In genomic region chr1:33064284-33064683, GRCh38 we compare ENCODE assay signal across 7 cellular contexts. TPM values are rescaled to one million over a fixed set of nuclear protein-coding genes. Genes with fewer than 3 reads are reported as not detected.
DNase-seq lines count a peak whose midpoint lies in the region; ATAC-seq, FAIRE-seq and TF ChIP-seq lines count a peak whose summit lies in the region.
"Not testable (repeated sequence)": the region's sequence is repeated elsewhere in the genome, so short reads cannot be mapped to it uniquely, and the experiment has no call there.

No MANE protein-coding gene starts in this region.

- CTCF ChIA-PET in K562 (lab: Yijun Ruan, JAX; ENCODE audit: low intra/inter-chr PET ratio), result not testable (repeated sequence)

- H3K9me1 ChIP-seq in K562 (ENCODE audit: control insufficient read depth, insufficient read depth, low read length), result not testable (repeated sequence)

- not testable (repeated sequence) for H3K79me2 ChIP-seq in GM23338 (replicated peaks; ENCODE audit: insufficient read depth); K562 (ENCODE audit: control insufficient read depth, insufficient read depth, low read length); mesendoderm (ENCODE audit: control insufficient read depth, insufficient read depth, low read length)

- not testable (repeated sequence) for H4K5ac ChIP-seq in mesendoderm (ENCODE audit: low read length)

- H3K9me3 ChIP-seq in K562 (replicated peaks; ENCODE audit: control insufficient read depth, insufficient read depth, low read depth, low read length), result 0 out of 2 replicates have a peak, but pooled peaks cover 13% of the 10 kb centered on the region

- not testable (repeated sequence) for H4K20me1 ChIP-seq in GM23338 (replicated peaks; ENCODE audit: insufficient read depth); K562 (replicated peaks; ENCODE audit: control insufficient read depth, insufficient read depth, low read length)

- BruUV-seq in K562 (replicated peaks; lab: Mats Ljungman, UMichigan), result not testable (repeated sequence)

- not testable (repeated sequence) for TF ChIP-seq POLR2A in K562 (conservative IDR thresholded peaks at IDR 0.05)

- POLR2A ChIA-PET in K562 (lab: Yijun Ruan, JAX), result interaction anchor here (0.6 kb wide), 1 partner anchor 1796 kb away, joined by 3 read pairs; the partner anchor contains the start of gene SMIM12

- not testable (repeated sequence) for TF ChIP-seq RAD21 in K562 (CRISPR knock-in tag; conservative IDR thresholded peaks at IDR 0.05 in 1 of 2, IDR thresholded peaks at IDR 0.05 in 1 of 2)

- H3K4me3 ChIP-seq in GM23338; K562; mesendoderm (ENCODE audit: low read length): not testable (repeated sequence)

- H3K36me3 ChIP-seq in GM23338 (ENCODE audit: insufficient read depth); K562 (ENCODE audit: control insufficient read depth, insufficient read depth, low read length); mesendoderm (ENCODE audit: control insufficient read depth, insufficient read depth, low read length): not testable (repeated sequence)

- peak; percentile 29 for DNase-seq in Caki2 (ENCODE audit: low read depth)
- peak; percentile 32 for DNase-seq in GM23338 (ENCODE audit: low spot score)
- peak; percentile 19 for DNase-seq in NCI-H2227 (lab: John Stamatoyannopoulos, UW; ENCODE audit: unreplicated experiment)
- peak; percentile 25 for DNase-seq in activated CD4-positive, alpha-beta T cell treated with anti-CD3 and anti-CD28 coated beads for 48 hours
- peak in 1 of 4 experiments; percentile 27 for DNase-seq in K562 (ENCODE audit: extremely low read depth in 1 of 4, low spot score in 3 of 4)
- DNase-seq in glutamatergic neuron, result peak; percentile 58
- DNase-seq in mesendoderm, result peak; percentile 26

- H3K4me1 Mint-ChIP-seq in GM23338; glutamatergic neuron (ENCODE audit: low read depth, unreplicated experiment): not testable (repeated sequence)

- H3K9me3 Mint-ChIP-seq in GM23338, result peaks cover 57% of the 10 kb centered on the region
- peaks cover 21% of the 10 kb centered on the region for H3K9me3 Mint-ChIP-seq in glutamatergic neuron (ENCODE audit: unreplicated experiment)

- intact Hi-C loops in K562 (cut with micrococcal nuclease), result not testable (repeated sequence)

- not testable (repeated sequence) for H2AK5ac ChIP-seq in mesendoderm (ENCODE audit: low read length)

- H3K56ac ChIP-seq in mesendoderm (ENCODE audit: low read length), result not testable (repeated sequence)

- not testable (repeated sequence) for H3K27me3 Mint-ChIP-seq in GM23338 (ENCODE audit: insufficient read depth, low read depth, poor library complexity); glutamatergic neuron (ENCODE audit: unreplicated experiment)

- not testable (repeated sequence) for H3K4ac ChIP-seq in mesendoderm (ENCODE audit: low read depth, low read length)

- not testable (repeated sequence) for ATAC-seq in GM23338, K562

- H3K23ac ChIP-seq in mesendoderm (ENCODE audit: low read length), result not testable (repeated sequence)

- H3K4me3 Mint-ChIP-seq in GM23338; glutamatergic neuron (ENCODE audit: unreplicated experiment): not testable (repeated sequence)

- not testable (repeated sequence) for H2BK120ac ChIP-seq in mesendoderm (ENCODE audit: low read depth, low read length)

- not testable (repeated sequence) for H3K4me2 ChIP-seq in GM23338; K562 (ENCODE audit: insufficient read depth, low read length); mesendoderm (ENCODE audit: low read length)

- not testable (repeated sequence) for H3K79me1 ChIP-seq in mesendoderm (ENCODE audit: low read length)

- not testable (repeated sequence) for H4K8ac ChIP-seq in mesendoderm (ENCODE audit: low read depth, low read length)

- H3K27ac Mint-ChIP-seq in GM23338; glutamatergic neuron (ENCODE audit: unreplicated experiment): not testable (repeated sequence)

- FAIRE-seq in K562 (lab: Jason Lieb, UNC), result not testable (repeated sequence)

- H2AFZ ChIP-seq in GM23338; K562 (ENCODE audit: low read depth, low read length): not testable (repeated sequence)

- not testable (repeated sequence) for H3K27ac ChIP-seq in GM23338 (ENCODE audit: low read depth); K562 (ENCODE audit: extremely low read depth, low read depth, low read length); mesendoderm (ENCODE audit: low read depth, low read length)

- H3K27me3 ChIP-seq in GM23338 (ENCODE audit: insufficient read depth); K562 (ENCODE audit: control insufficient read depth in 2 of 2, insufficient read depth in 2 of 2, low read length in 2 of 2); mesendoderm (ENCODE audit: insufficient read depth, low read length, poor library complexity): not testable (repeated sequence)

- not testable (repeated sequence) for H3K4me1 ChIP-seq in GM23338 (ENCODE audit: insufficient read depth); K562 (replicated peaks in 1 of 2; ENCODE audit: control insufficient read depth in 2 of 2, insufficient read depth in 2 of 2, low read length in 2 of 2); mesendoderm (ENCODE audit: control insufficient read depth, low read depth, low read length)

- H2BK15ac ChIP-seq in mesendoderm (replicated peaks; ENCODE audit: low read depth), result not testable (repeated sequence)

- not testable (repeated sequence) for H3K18ac ChIP-seq in mesendoderm (ENCODE audit: low read length)

- in situ Hi-C loops in Caki2 (cut with HindIII; ENCODE audit: low pct_unique_long_range_greater_than_20kb, low sequenced_read_pairs); K562 (cut with MboI): not testable (repeated sequence)

- H3F3A ChIP-seq in GM23338 (replicated peaks; ENCODE audit: low read depth), result not testable (repeated sequence)

- H2BK5ac ChIP-seq in mesendoderm (ENCODE audit: low read length), result not testable (repeated sequence)

- not testable (repeated sequence) for H3K9ac ChIP-seq in K562 (ENCODE audit: insufficient read depth in 1 of 2, low read depth in 2 of 2, low read length in 2 of 2); mesendoderm (ENCODE audit: low read length)

- not testable (repeated sequence) for H3K9me2 ChIP-seq in GM23338 (ENCODE audit: insufficient read depth)

- TF ChIP-seq CTCF in GM23338 (conservative IDR thresholded peaks at IDR 0.05; ENCODE audit: low read depth in 2 of 2); K562 (IDR thresholded peaks at IDR 0.05 in 2 of 3, conservative IDR thresholded peaks at IDR 0.05 in 1 of 3; ENCODE audit: insufficient read depth in 2 of 3, low read depth in 1 of 3, low read length in 3 of 3); glutamatergic neuron (IDR thresholded peaks at IDR 0.05; ENCODE audit: partially characterized antibody, unreplicated experiment): not testable (repeated sequence)

- TF ChIP-seq EP300 in K562 (IDR thresholded peaks at IDR 0.05; ENCODE audit: low read length), result not testable (repeated sequence)

- H3K36me3 Mint-ChIP-seq in GM23338 (ENCODE audit: low read depth), result peaks cover 32% of the 10 kb centered on the region
- H3K36me3 Mint-ChIP-seq in glutamatergic neuron (ENCODE audit: unreplicated experiment), result peaks cover 35% of the 10 kb centered on the region

- 4% methylated on average over 9 of the region's 9 CpGs for WGBS in K562 (ENCODE audit: insufficient coverage, low coverage, missing lambda C conversion rate)
- no CpG with 5 or more reads among the region's 9 CpGs for WGBS in mesendoderm (ENCODE audit: extremely low coverage, insufficient coverage, low lambda C conversion rate)

RNA-seq across cellular contexts. Expression of gene AZIN2, which starts 16.7 kb away (rescaled TPM):
- 7.8 and 21.7 TPM in 2 replicates for total RNA-seq in Caki2 (2014; rRNA removed; shearing (Covaris generic); ENCODE audit: low replicate concordance)
- total RNA-seq in GM23338 (2014; rRNA removed; shearing (Covaris generic)), result 1.2 and 1.4 TPM in 2 replicates
- 0.28 and 0.37 TPM in 2 replicates for polyA plus RNA-seq in GM23338 (2016; fragmentation: Nextera tagmentation; extraction: Ambion mirVana)
- 3.5 and 3.7 TPM in 2 replicates for total RNA-seq in K562 (2011; cell fraction: chromatin; rRNA removed; ENCODE audit: low replicate concordance)
- 2.2 and 6.7 TPM in 2 replicates for total RNA-seq in K562 (2011; cell fraction: nucleolus; rRNA removed)
- 1.5 and 3.9 TPM in 2 replicates for total RNA-seq in K562 (2011; cell fraction: nucleoplasm; rRNA removed)
- total RNA-seq in K562 (2014; rRNA removed), result 0.61 and 0.91 TPM in 2 replicates
- total RNA-seq in K562 (2014; rRNA removed; fragmentation: Illumina TruSeq; extraction: Trizol), result 0.18 and 0.57 TPM in 2 replicates
- total RNA-seq in K562 (2015; rRNA removed; fragmentation: Illumina TruSeq; extraction: Trizol), result 0.14 and 0.23 TPM in 2 replicates
- 0.36 and 0.42 TPM in 2 replicates for total RNA-seq in K562 (2021)
- 0.41 and 0.68 TPM in 2 replicates for polyA plus RNA-seq in K562 (2011; rRNA removed)
- 0.41 and 0.57 TPM in 2 replicates for polyA plus RNA-seq in K562 (2011; cell fraction: cytosol; rRNA removed)
- polyA plus RNA-seq in K562 (2011; cell fraction: nucleus; rRNA removed), result 1.8 and 1.9 TPM in 2 replicates
- polyA plus RNA-seq in K562 (2012), result 0.65 and 1.1 TPM in 2 replicates
- 0.06 and 0.82 TPM in 2 replicates for polyA plus RNA-seq in K562 (2014; fragmentation: Illumina TruSeq; extraction: Trizol)
- polyA plus RNA-seq in K562 (2014; fragmentation: Nextera tagmentation; extraction: Ambion mirVana), result not detected
- 0.22 and 0.56 TPM in 2 replicates for polyA plus RNA-seq in K562 (2014; rRNA removed)
- polyA minus RNA-seq in K562 (2011; rRNA and poly(A)+ RNA removed), result 0.39 and 0.77 TPM in 2 replicates
- polyA minus RNA-seq in K562 (2011; cell fraction: cytosol; rRNA and poly(A)+ RNA removed), result not detected in 2 replicates
- polyA minus RNA-seq in K562 (2011; cell fraction: nucleus; rRNA and poly(A)+ RNA removed), result 1.2 and 2.2 TPM in 2 replicates
- 7.0 TPM for total RNA-seq in glutamatergic neuron (ENCODE audit: unreplicated experiment)
- 0.15 TPM for polyA plus RNA-seq in mesendoderm (2013, experiment 1 of 2)
- 0.36 TPM for polyA plus RNA-seq in mesendoderm (2013, experiment 2 of 2)

RNA-seq across cellular contexts. Expression of gene AK2, which starts 27.6 kb away (rescaled TPM):
- total RNA-seq in Caki2 (2014; rRNA removed; shearing (Covaris generic); ENCODE audit: low replicate concordance), result 326 and 384 TPM in 2 replicates
- total RNA-seq in GM23338 (2014; rRNA removed; shearing (Covaris generic)), result 142 and 165 TPM in 2 replicates
- 121 and 125 TPM in 2 replicates for polyA plus RNA-seq in GM23338 (2016; fragmentation: Nextera tagmentation; extraction: Ambion mirVana)
- total RNA-seq in K562 (2011; cell fraction: chromatin; rRNA removed; ENCODE audit: low replicate concordance), result 308 and 373 TPM in 2 replicates
- total RNA-seq in K562 (2011; cell fraction: nucleolus; rRNA removed), result 190 and 213 TPM in 2 replicates
- 283 and 338 TPM in 2 replicates for total RNA-seq in K562 (2011; cell fraction: nucleoplasm; rRNA removed)
- 349 and 444 TPM in 2 replicates for total RNA-seq in K562 (2014; rRNA removed)
- 456 and 483 TPM in 2 replicates for total RNA-seq in K562 (2014; rRNA removed; fragmentation: Illumina TruSeq; extraction: Trizol)
- 490 and 510 TPM in 2 replicates for total RNA-seq in K562 (2015; rRNA removed; fragmentation: Illumina TruSeq; extraction: Trizol)
- 509 and 517 TPM in 2 replicates for total RNA-seq in K562 (2021)
- 447 and 549 TPM in 2 replicates for polyA plus RNA-seq in K562 (2011; rRNA removed)
- polyA plus RNA-seq in K562 (2011; cell fraction: cytosol; rRNA removed), result 383 and 522 TPM in 2 replicates
- polyA plus RNA-seq in K562 (2011; cell fraction: nucleus; rRNA removed), result 310 and 377 TPM in 2 replicates
- polyA plus RNA-seq in K562 (2012), result 354 and 451 TPM in 2 replicates
- polyA plus RNA-seq in K562 (2014; fragmentation: Illumina TruSeq; extraction: Trizol), result 802 and 1,050 TPM in 2 replicates
- 100 to 1,000 TPM; 105 to 140 TPM for polyA plus RNA-seq in K562 (2014; fragmentation: Nextera tagmentation; extraction: Ambion mirVana)
- polyA plus RNA-seq in K562 (2014; rRNA removed), result 512 and 577 TPM in 2 replicates
- 247 and 258 TPM in 2 replicates for polyA minus RNA-seq in K562 (2011; rRNA and poly(A)+ RNA removed)
- 169 and 177 TPM in 2 replicates for polyA minus RNA-seq in K562 (2011; cell fraction: cytosol; rRNA and poly(A)+ RNA removed)
- polyA minus RNA-seq in K562 (2011; cell fraction: nucleus; rRNA and poly(A)+ RNA removed), result 101 and 183 TPM in 2 replicates
- 52.7 TPM for total RNA-seq in glutamatergic neuron (ENCODE audit: unreplicated experiment)
- polyA plus RNA-seq in mesendoderm (2013, experiment 1 of 2), result 101 TPM
- 105 TPM for polyA plus RNA-seq in mesendoderm (2013, experiment 2 of 2)
